In genomic region chr12:122527478-122527944, GRCh38 we compare ENCODE assay signal across 8 cellular contexts. TPM values are rescaled to one million over a fixed set of nuclear protein-coding genes. Genes with fewer than 3 reads are reported as not detected.
DNase-seq lines count a peak whose midpoint lies in the region; ATAC-seq and TF ChIP-seq lines count a peak whose summit lies in the region.
"Had no signal": no experiment of that assay in that cellular context is flagged by ENCODE, and none has a peak within 500 bp of the region (broad histone marks: within the 10 kb centered on the region; RNA-seq: fewer than 3 reads in every experiment).

No MANE protein-coding gene starts in this region.

- TF ChIP-seq CTCF in MM.1S (IDR thresholded peaks at IDR 0.05; ENCODE audit: low read length): no peak
- no peak for TF ChIP-seq CTCF in hepatocyte (IDR thresholded peaks at IDR 0.05; ENCODE audit: poor library complexity)

- H3K27ac ChIP-seq in MM.1S (ENCODE audit: low read length): peak overlapping the region; percentile 73
- H3K27ac ChIP-seq in hepatocyte: peak overlapping the region; percentile 38

- no peaks in the 10 kb centered on the region for H3K27me3 Mint-ChIP-seq in activated CD8-positive, alpha-beta T cell treated with anti-CD3 and anti-CD28 coated beads, Interleukin-2, amount 10 ng/mL, durations not matched to agents 7 days and 5 days (ENCODE audit: low read depth)
- H3K27me3 Mint-ChIP-seq: stimulated activated naive CD8-positive, alpha-beta T cell treated with anti-CD3 and anti-CD28 coated beads, Interleukin-15, Interleukin-2, amounts not matched to agents 100 ng/mL and 50 ng/mL, for 24 hours had no signal

- peaks cover 53% of the 10 kb centered on the region for H3K36me3 Mint-ChIP-seq in activated CD8-positive, alpha-beta T cell treated with anti-CD3 and anti-CD28 coated beads, Interleukin-2, amount 10 ng/mL, durations not matched to agents 7 days and 5 days (ENCODE audit: low read depth)

- no peaks in the 10 kb centered on the region; the same call in 1 of the 2 replicates for H3K36me3 ChIP-seq in MM.1S (replicated peaks; ENCODE audit: insufficient read depth, low read length)
- no peaks in the 10 kb centered on the region for H3K36me3 ChIP-seq in hepatocyte (replicated peaks; ENCODE audit: insufficient read depth, low read depth)

- H3K9me2 ChIP-seq in MM.1S (replicated peaks; ENCODE audit: insufficient read depth, low read length): no peaks in the 10 kb centered on the region
- no peaks in the 10 kb centered on the region for H3K9me2 ChIP-seq in hepatocyte (replicated peaks; ENCODE audit: insufficient read depth)

- H3K79me2 ChIP-seq in MM.1S (ENCODE audit: low read length) (peaks cover 86% of the 10 kb centered on the region), hepatocyte (peaks cover 61% of the 10 kb centered on the region)

- CTCF ChIA-PET in activated CD8-positive, alpha-beta T cell treated with anti-CD3 and anti-CD28 coated beads, Interleukin-2, amount 10 ng/mL, durations not matched to agents 7 days and 5 days (lab: Charles Lee): interaction anchor here (1.7 to 3.2 kb wide), 2 partner anchors 27 to 128 kb away, joined by 6 to 14 read pairs; partner anchors contain the start of gene ZCCHC8

- H3K9ac ChIP-seq in MM.1S (ENCODE audit: low read length): peak overlapping the region; percentile 82

- under 1% methylated on average over 21 of the region's 21 CpGs for WGBS in hepatocyte (ENCODE audit: low lambda C conversion rate, missing lambda C conversion rate)

- no peak overlapping the region for H3K27ac Mint-ChIP-seq in activated CD8-positive, alpha-beta T cell treated with anti-CD3 and anti-CD28 coated beads, Interleukin-2, amount 10 ng/mL, durations not matched to agents 7 days and 5 days
- H3K27ac Mint-ChIP-seq: stimulated activated naive CD8-positive, alpha-beta T cell treated with anti-CD3 and anti-CD28 coated beads, Interleukin-15, Interleukin-2, amounts not matched to agents 100 ng/mL and 50 ng/mL, for 24 hours had no signal

- H2AFZ ChIP-seq in MM.1S (ENCODE audit: low read length): peak overlapping the region; percentile 61; the same call in 1 of the 2 replicates
- H2AFZ ChIP-seq in hepatocyte: peak overlapping the region; percentile 45

- no peaks in the 10 kb centered on the region for H3K9me3 Mint-ChIP-seq in activated CD8-positive, alpha-beta T cell treated with anti-CD3 and anti-CD28 coated beads, Interleukin-2, amount 10 ng/mL, durations not matched to agents 7 days and 5 days (ENCODE audit: insufficient read depth)
- H3K9me3 Mint-ChIP-seq: stimulated activated naive CD8-positive, alpha-beta T cell treated with anti-CD3 and anti-CD28 coated beads, Interleukin-15, Interleukin-2, amounts not matched to agents 100 ng/mL and 50 ng/mL, for 24 hours had no signal

- H3K4me1 ChIP-seq in MM.1S (ENCODE audit: low read length) (peaks cover 5% of the 10 kb centered on the region; the same call in 1 of the 2 replicates), hepatocyte (ENCODE audit: insufficient read depth) (peaks cover 15% of the 10 kb centered on the region)

- H3K27me3 ChIP-seq in MM.1S (replicated peaks; ENCODE audit: insufficient read depth, low read length) (no peaks in the 10 kb centered on the region), hepatocyte (no peaks in the 10 kb centered on the region)

- H3K4me3 ChIP-seq in MM.1S (ENCODE audit: low read length) (peak overlapping the region; percentile 83), hepatocyte (peak overlapping the region; percentile 31)

- DNase-seq in GM03348 (ENCODE audit: low spot score): peak; percentile 19
- DNase-seq in MM.1S: peak; percentile 23
- DNase-seq in activated CD8-positive, alpha-beta T cell treated with anti-CD3 and anti-CD28 coated beads, Interleukin-2, amount 10 ng/mL, durations not matched to agents 7 days and 5 days: peak; percentile 54
- DNase-seq in hepatocyte (ENCODE audit: low spot score): peak; percentile 21
- DNase-seq in stimulated activated CD4-positive, alpha-beta T cell treated with anti-CD3 and anti-CD28 coated beads, Interleukin-15, amount 100 ng/mL, for 24 hours: peak; percentile 44

- H3K4me1 Mint-ChIP-seq in activated CD8-positive, alpha-beta T cell treated with anti-CD3 and anti-CD28 coated beads, Interleukin-2, amount 10 ng/mL, durations not matched to agents 7 days and 5 days (ENCODE audit: low read depth): peaks cover 33% of the 10 kb centered on the region

- no peaks in the 10 kb centered on the region for H3K9me3 ChIP-seq in MM.1S (replicated peaks; ENCODE audit: insufficient read depth, low read length)
- no peaks in the 10 kb centered on the region for H3K9me3 ChIP-seq in hepatocyte (ENCODE audit: low read depth)

- H4K20me1 ChIP-seq in MM.1S (ENCODE audit: insufficient read depth, low read length) (peaks cover 6% of the 10 kb centered on the region; the same call in 1 of the 2 replicates), hepatocyte (ENCODE audit: insufficient read depth, poor library complexity, severe bottlenecking) (peaks cover 31% of the 10 kb centered on the region)

- ATAC-seq in activated CD8-positive, alpha-beta T cell treated with anti-CD3 and anti-CD28 coated beads, Interleukin-2, amount 10 ng/mL, durations not matched to agents 7 days and 5 days: peak; percentile 5
- no peak for ATAC-seq in GM19023 (IDR thresholded peaks at IDR 0.05; ENCODE audit: unreplicated experiment)
- ATAC-seq in GM19328 (IDR thresholded peaks at IDR 0.05; ENCODE audit: unreplicated experiment): no peak

- no peaks in the 10 kb centered on the region for H3F3A ChIP-seq in MM.1S (ENCODE audit: insufficient read depth, low read length)

- H3K4me3 Mint-ChIP-seq in activated CD8-positive, alpha-beta T cell treated with anti-CD3 and anti-CD28 coated beads, Interleukin-2, amount 10 ng/mL, durations not matched to agents 7 days and 5 days: no peak overlapping the region
- H3K4me3 Mint-ChIP-seq: stimulated activated naive CD8-positive, alpha-beta T cell treated with anti-CD3 and anti-CD28 coated beads, Interleukin-15, Interleukin-2, amounts not matched to agents 100 ng/mL and 50 ng/mL, for 24 hours had no signal

- POLR2A ChIA-PET in activated CD8-positive, alpha-beta T cell treated with anti-CD3 and anti-CD28 coated beads, Interleukin-2, amount 10 ng/mL, durations not matched to agents 7 days and 5 days (lab: Charles Lee): interaction anchor here (0.6 to 7.8 kb wide), 21 partner anchors 10 to 1521 kb away, joined by 3 to 187 read pairs (median 7); partner anchors contain the start of genes DENR, DIABLO, MPHOSPH9 and MTRFR

- peak overlapping the region; percentile 59 for H3K4me2 ChIP-seq in MM.1S (ENCODE audit: low read depth, low read length)
- peak overlapping the region; percentile 81 for H3K4me2 ChIP-seq in hepatocyte

RNA-seq across cellular contexts. Expression of gene KNTC1, which starts 0.5 kb away (rescaled TPM):
- 100 to 1,000 TPM; 139 to 147 TPM for total RNA-seq in activated CD8-positive, alpha-beta T cell treated with anti-CD3 and anti-CD28 coated beads, Interleukin-2, amount 10 ng/mL, durations not matched to agents 7 days and 5 days
- total RNA-seq in hepatocyte: 18.1 and 25.9 TPM in 2 replicates
- 5.8 and 17.0 TPM in 2 replicates for polyA plus RNA-seq in hepatocyte

RNA-seq across cellular contexts. Expression of gene RSRC2, which starts 0.8 kb away (rescaled TPM):
- 100 to 1,000 TPM in 1 of 2 experiments, 10 to 100 TPM in 1; 96.1 to 106 TPM for total RNA-seq in activated CD8-positive, alpha-beta T cell treated with anti-CD3 and anti-CD28 coated beads, Interleukin-2, amount 10 ng/mL, durations not matched to agents 7 days and 5 days
- total RNA-seq in hepatocyte: 67.3 and 90.9 TPM in 2 replicates
- polyA plus RNA-seq in hepatocyte: 53.6 and 73.8 TPM in 2 replicates

RNA-seq across cellular contexts. Expression of gene ZCCHC8, which starts 26.8 kb away (rescaled TPM):
- 10 to 100 TPM; 41.3 to 45.3 TPM for total RNA-seq in activated CD8-positive, alpha-beta T cell treated with anti-CD3 and anti-CD28 coated beads, Interleukin-2, amount 10 ng/mL, durations not matched to agents 7 days and 5 days
- total RNA-seq in hepatocyte: 20.2 and 24.5 TPM in 2 replicates
- polyA plus RNA-seq in hepatocyte: 12.2 and 13.5 TPM in 2 replicates
